Comparison of ENCODE assay signal across 21 cellular contexts in the genomic region with DNA sequence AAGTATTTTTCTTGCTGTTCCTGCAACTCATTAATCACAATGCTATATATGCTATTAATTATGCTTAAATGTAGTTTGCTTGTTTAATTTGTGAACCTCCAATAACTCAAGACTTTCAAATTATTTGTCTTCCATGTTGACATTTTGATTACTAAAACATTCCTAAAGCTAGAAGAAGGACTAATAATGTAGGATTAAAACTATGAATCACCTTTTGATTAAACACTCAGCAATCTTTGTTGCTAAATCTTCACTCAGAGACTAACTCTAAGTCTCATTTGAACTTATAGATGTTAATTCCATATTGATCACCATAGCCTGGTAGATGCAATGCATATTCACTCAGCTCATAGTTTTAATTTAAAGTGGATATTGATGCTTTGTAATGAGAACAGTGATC.
"Had no signal": no experiment of that assay in that cellular context is flagged by ENCODE, and none has a peak within 500 bp of the region (broad histone marks: within the 10 kb centered on the region; RNA-seq: fewer than 3 reads in every experiment).

No MANE protein-coding gene starts in this region.

- H3K4me3 ChIP-seq: MG63, SJCRH30 had no signal

- H3K27ac ChIP-seq: SJCRH30 had no signal

- H3K9me3 ChIP-seq: MG63, SJCRH30 had no signal

- ATAC-seq: Panc1, Right ventricle myocardium inferior had no signal

- H3K36me3 ChIP-seq: MG63, SJCRH30 had no signal

- DNase-seq: Karpas-422, KG1, MG63, NCI-H1092, NCI-H1105 treated with DMSO at 0.1 percent for 48 hours, NCI-H1417 treated with DMSO at 0.1 percent for 48 hours, NCI-H146, NCI-H1694 treated with DMSO at 0.1 percent for 48 hours, NCI-H1930, NCI-H2081 treated with DMSO at 0.1 percent for 48 hours, NCI-H2171, NCI-H226, NCI-H446, NCI-H510A, NCI-H524 treated with DMSO at 0.1 percent for 48 hours, NCI-H69, NCI-H774, SHP77 treated with DMSO at 0.1 percent for 48 hours, SJCRH30 had no signal

- H3K27me3 ChIP-seq: MG63, SJCRH30 had no signal

- H3K4me1 ChIP-seq: SJCRH30 had no signal
